19 cellular contexts compared by ENCODE assay signal in genomic region chr15:32642667-32643425, GRCh38. TPM values are rescaled to one million over a fixed set of nuclear protein-coding genes. Genes with fewer than 3 reads are reported as not detected.
DNase-seq lines count a peak whose midpoint lies in the region; ATAC-seq, FAIRE-seq and TF ChIP-seq lines count a peak whose summit lies in the region.
"Had no signal": no experiment of that assay in that cellular context is flagged by ENCODE, and none has a peak within 500 bp of the region (broad histone marks: within the 10 kb centered on the region; RNA-seq: fewer than 3 reads in every experiment).

No MANE protein-coding gene starts in this region.

- FAIRE-seq in endothelial cell of umbilical vein (lab: Jason Lieb, UNC): no peak

- peak overlapping the region; percentile 2 for H2AFZ ChIP-seq in endothelial cell of umbilical vein (ENCODE audit: low read depth, low read length)

- H3K9me3 Mint-ChIP-seq in progenitor cell of endocrine pancreas (ENCODE audit: low read depth): no peaks in the 10 kb centered on the region
- H3K9me3 Mint-ChIP-seq in activated T-cell treated with anti-CD3 and anti-CD28 coated beads, Interleukin-2, amount 50 U/mL, for 72 hours: no peaks in the 10 kb centered on the region
- no peaks in the 10 kb centered on the region for H3K9me3 Mint-ChIP-seq in naive thymus-derived CD8-positive, alpha-beta T cell
- H3K9me3 Mint-ChIP-seq: activated CD4-positive, alpha-beta memory T cell treated with anti-CD3 and anti-CD28 coated beads for 36 hours; activated T-helper 17 cell treated with anti-CD3 and anti-CD28 coated beads, Interleukin-2, amount 50 U/mL, for 72 hours; central memory CD8-positive, alpha-beta T cell; naive B cell had no signal

- H3K36me3 ChIP-seq in endothelial cell of umbilical vein (ENCODE audit: control insufficient read depth in 2 of 2, extremely low read depth in 1 of 2, insufficient read depth in 2 of 2, low read length in 2 of 2): peaks cover 0 to 3% of the 10 kb centered on the region in 2 experiments
- H3K36me3 ChIP-seq: upper lobe of left lung had no signal

- dilution Hi-C loops in endothelial cell of umbilical vein (cut with MboI; ENCODE audit: extremely low pct_ligation_motif_present, low sequenced_read_pairs): no loop called here

- H3K9me1 ChIP-seq in endothelial cell of umbilical vein (replicated peaks; ENCODE audit: control insufficient read depth, extremely low read depth, insufficient read depth, low read length): no peaks in the 10 kb centered on the region

- intact Hi-C loops in endothelial cell of umbilical vein (cut with micrococcal nuclease): loop anchor here (1.0 kb wide), 1 partner anchor 9 kb away; no protein-coding TSS in a partner anchor

- peaks cover 12% of the 10 kb centered on the region for H3K4me1 Mint-ChIP-seq in progenitor cell of endocrine pancreas (ENCODE audit: low read depth)
- H3K4me1 Mint-ChIP-seq in activated T-cell treated with anti-CD3 and anti-CD28 coated beads, Interleukin-2, amount 50 U/mL, for 72 hours (ENCODE audit: low read depth): peaks cover 9% of the 10 kb centered on the region
- peaks cover 0 to 2% (median 0%) of the 10 kb centered on the region in 4 donors for H3K4me1 Mint-ChIP-seq in naive thymus-derived CD8-positive, alpha-beta T cell
- H3K4me1 Mint-ChIP-seq: activated T-helper 17 cell treated with anti-CD3 and anti-CD28 coated beads, Interleukin-2, amount 50 U/mL, for 72 hours; central memory CD8-positive, alpha-beta T cell; naive B cell had no signal

- no peak overlapping the region for H3K27ac ChIP-seq in endothelial cell of umbilical vein (ENCODE audit: insufficient read depth, low read depth, low read length)
- H3K27ac ChIP-seq: HL-60, upper lobe of left lung had no signal

- peak overlapping the region; percentile 33 for H3K4me3 Mint-ChIP-seq in progenitor cell of endocrine pancreas (ENCODE audit: low read depth)
- no peak overlapping the region for H3K4me3 Mint-ChIP-seq in activated T-cell treated with anti-CD3 and anti-CD28 coated beads, Interleukin-2, amount 50 U/mL, for 72 hours
- H3K4me3 Mint-ChIP-seq in naive thymus-derived CD8-positive, alpha-beta T cell: no peak overlapping the region
- H3K4me3 Mint-ChIP-seq: activated CD4-positive, alpha-beta memory T cell treated with anti-CD3 and anti-CD28 coated beads for 36 hours; activated T-helper 17 cell treated with anti-CD3 and anti-CD28 coated beads, Interleukin-2, amount 50 U/mL, for 72 hours; central memory CD8-positive, alpha-beta T cell; naive B cell had no signal

- H3K4me2 ChIP-seq in endothelial cell of umbilical vein (ENCODE audit: insufficient read depth, low read length): no peak overlapping the region

- peaks cover under 1% of the 10 kb centered on the region for H3K79me2 ChIP-seq in endothelial cell of umbilical vein (ENCODE audit: control insufficient read depth, insufficient read depth, low read length)

- peak; percentile 39 for DNase-seq in NCI-H2171 treated with DMSO at 0.1 percent for 48 hours (lab: John Stamatoyannopoulos, UW)
- no peak for DNase-seq in NCI-H2171 (lab: John Stamatoyannopoulos, UW)
- peak; percentile 36 for DNase-seq in NCI-H2227 treated with DMSO at 0.1 percent for 48 hours (lab: John Stamatoyannopoulos, UW)
- DNase-seq in endothelial cell of umbilical vein (ENCODE audit: low read depth, low spot score): no peak
- DNase-seq in progenitor cell of endocrine pancreas (ENCODE audit: low spot score, unreplicated experiment): no peak
- DNase-seq in activated T-cell treated with anti-CD3 and anti-CD28 coated beads, Interleukin-2, amount 50 U/mL, for 72 hours: no peak
- no peak for DNase-seq in naive thymus-derived CD8-positive, alpha-beta T cell
- DNase-seq: activated CD4-positive, alpha-beta memory T cell treated with anti-CD3 and anti-CD28 coated beads for 36 hours; KG1; left ventricle myocardium superior; naive B cell; NCI-H1105; NCI-H524; stimulated activated naive CD4-positive, alpha-beta T cell treated with Interleukin-2 at 50 U/mL for 16 hours; upper lobe of left lung had no signal

- CTCF ChIA-PET in endothelial cell of umbilical vein (lab: Charles Lee): interaction anchor here (1.2 to 1.6 kb wide), 2 partner anchors 8 to 14 kb away, joined by 4 to 5 read pairs; no protein-coding TSS in a partner anchor

- peaks cover 9% of the 10 kb centered on the region for H3K27me3 Mint-ChIP-seq in progenitor cell of endocrine pancreas
- peaks cover 5% of the 10 kb centered on the region for H3K27me3 Mint-ChIP-seq in activated T-cell treated with anti-CD3 and anti-CD28 coated beads, Interleukin-2, amount 50 U/mL, for 72 hours (ENCODE audit: low read depth)
- H3K27me3 Mint-ChIP-seq in naive thymus-derived CD8-positive, alpha-beta T cell: peaks cover 4 to 14% (median 6%) of the 10 kb centered on the region in 5 donors
- H3K27me3 Mint-ChIP-seq: activated CD4-positive, alpha-beta memory T cell treated with anti-CD3 and anti-CD28 coated beads for 36 hours; activated T-helper 17 cell treated with anti-CD3 and anti-CD28 coated beads, Interleukin-2, amount 50 U/mL, for 72 hours; central memory CD8-positive, alpha-beta T cell had no signal

- POLR2A ChIA-PET in endothelial cell of umbilical vein (lab: Charles Lee): no interaction called here
- POLR2A ChIA-PET in naive thymus-derived CD8-positive, alpha-beta T cell (lab: Charles Lee): no interaction called here

- no peak for TF ChIP-seq CTCF in endothelial cell of umbilical vein (IDR thresholded peaks at IDR 0.05; ENCODE audit: extremely low read depth in 1 of 2, insufficient read depth in 1 of 2, low read depth in 1 of 2, low read length in 2 of 2)
- TF ChIP-seq CTCF in progenitor cell of endocrine pancreas (IDR thresholded peaks at IDR 0.05; ENCODE audit: unreplicated experiment): no peak

- no peak for ATAC-seq in HG03565 (IDR thresholded peaks at IDR 0.05; ENCODE audit: unreplicated experiment)
- ATAC-seq in activated T-cell treated with anti-CD3 and anti-CD28 coated beads, Interleukin-2, amount 50 U/mL, for 72 hours (replicated peaks in 1 of 2): no peak
- ATAC-seq in naive thymus-derived CD8-positive, alpha-beta T cell: no peak
- ATAC-seq: activated T-helper 17 cell treated with anti-CD3 and anti-CD28 coated beads, Interleukin-2, amount 50 U/mL, for 72 hours; left ventricle myocardium superior had no signal

- H3K4me3 ChIP-seq in endothelial cell of umbilical vein (replicated peaks in 1 of 3; ENCODE audit: insufficient read depth in 1 of 3, low read depth in 1 of 3, low read length in 3 of 3): no peak overlapping the region
- H3K4me3 ChIP-seq: upper lobe of left lung had no signal

- no peaks in the 10 kb centered on the region for H3K9me3 ChIP-seq in endothelial cell of umbilical vein (replicated peaks; ENCODE audit: control insufficient read depth, insufficient read depth, low read length)
- H3K9me3 ChIP-seq: upper lobe of left lung had no signal

- H3K27ac Mint-ChIP-seq in progenitor cell of endocrine pancreas: no peak overlapping the region
- H3K27ac Mint-ChIP-seq in activated T-cell treated with anti-CD3 and anti-CD28 coated beads, Interleukin-2, amount 50 U/mL, for 72 hours: no peak overlapping the region
- H3K27ac Mint-ChIP-seq in naive thymus-derived CD8-positive, alpha-beta T cell: no peak overlapping the region
- H3K27ac Mint-ChIP-seq: activated CD4-positive, alpha-beta memory T cell treated with anti-CD3 and anti-CD28 coated beads for 36 hours; activated T-helper 17 cell treated with anti-CD3 and anti-CD28 coated beads, Interleukin-2, amount 50 U/mL, for 72 hours; naive B cell had no signal

- TF ChIP-seq POLR2A in endothelial cell of umbilical vein (IDR thresholded peaks at IDR 0.05; ENCODE audit: low read depth, low read length): no peak

- no peaks in the 10 kb centered on the region for H3K36me3 Mint-ChIP-seq in progenitor cell of endocrine pancreas (ENCODE audit: insufficient read depth)
- peaks cover 2 to 12% of the 10 kb centered on the region in 2 donors for H3K36me3 Mint-ChIP-seq in activated T-cell treated with anti-CD3 and anti-CD28 coated beads, Interleukin-2, amount 50 U/mL, for 72 hours (ENCODE audit: insufficient read depth in 2 of 2)
- no peaks in the 10 kb centered on the region for H3K36me3 Mint-ChIP-seq in naive thymus-derived CD8-positive, alpha-beta T cell
- H3K36me3 Mint-ChIP-seq: naive B cell had no signal

- peaks cover 8% of the 10 kb centered on the region for H3K4me1 ChIP-seq in endothelial cell of umbilical vein (ENCODE audit: control insufficient read depth, extremely low read depth, insufficient read depth, low read length)

- BruUV-seq in endothelial cell of umbilical vein (replicated peaks; lab: Mats Ljungman, UMichigan): no TSS peak

- no peaks in the 10 kb centered on the region for H4K20me1 ChIP-seq in endothelial cell of umbilical vein (replicated peaks; ENCODE audit: control insufficient read depth, extremely low read depth, insufficient read depth, low read length)

- no peaks in the 10 kb centered on the region for H3K27me3 ChIP-seq in endothelial cell of umbilical vein (ENCODE audit: control insufficient read depth in 2 of 2, insufficient read depth in 2 of 2, low read length in 2 of 2)
- H3K27me3 ChIP-seq: upper lobe of left lung had no signal

- no peak overlapping the region for H3K9ac ChIP-seq in endothelial cell of umbilical vein (replicated peaks; ENCODE audit: extremely low read depth, insufficient read depth, low read length)

RNA-seq across cellular contexts. Expression of gene SCG5, which starts 1.3 kb away (rescaled TPM):
- total RNA-seq in endothelial cell of umbilical vein: 2.1 and 3.3 TPM in 2 replicates
- 3.4 and 3.9 TPM in 2 replicates for polyA plus RNA-seq in endothelial cell of umbilical vein
- polyA plus RNA-seq in endothelial cell of umbilical vein (2011; cell fraction: cytosol; rRNA removed): 2.6 and 4.9 TPM in 2 replicates
- polyA plus RNA-seq in endothelial cell of umbilical vein (2011; cell fraction: nucleus; rRNA removed): 2.6 and 3.1 TPM in 2 replicates
- 2.4 and 6.3 TPM in 2 replicates for polyA plus RNA-seq in endothelial cell of umbilical vein (2012)
- polyA minus RNA-seq in endothelial cell of umbilical vein: 1.5 and 3.7 TPM in 2 replicates
- not detected for polyA minus RNA-seq in endothelial cell of umbilical vein (2011; cell fraction: cytosol; rRNA and poly(A)+ RNA removed)
- polyA minus RNA-seq in endothelial cell of umbilical vein (2011; cell fraction: nucleus; rRNA and poly(A)+ RNA removed): 1.6 and 1.9 TPM in 2 replicates
- total RNA-seq in progenitor cell of endocrine pancreas: 18.2 and 19.4 TPM in 2 replicates
- 1 to 10 TPM; 3.5 to 4.7 TPM for total RNA-seq in activated T-cell treated with anti-CD3 and anti-CD28 coated beads, Interleukin-2, amount 50 U/mL, for 72 hours
- total RNA-seq in naive thymus-derived CD8-positive, alpha-beta T cell: not detected
- polyA plus RNA-seq in naive thymus-derived CD8-positive, alpha-beta T cell: not detected
- total RNA-seq: left ventricle myocardium superior had no signal

RNA-seq across cellular contexts. Expression of gene ARHGAP11A, which starts 27.5 kb away (rescaled TPM):
- total RNA-seq in endothelial cell of umbilical vein (82.3 and 94.1 TPM in 2 replicates), progenitor cell of endocrine pancreas (28.0 and 30.1 TPM in 2 replicates)
- polyA plus RNA-seq in endothelial cell of umbilical vein: 4.6 and 6.6 TPM in 2 replicates
- 9.5 and 10.9 TPM in 2 replicates for polyA plus RNA-seq in endothelial cell of umbilical vein (2011; cell fraction: cytosol; rRNA removed)
- polyA plus RNA-seq in endothelial cell of umbilical vein (2011; cell fraction: nucleus; rRNA removed): 12.2 and 16.9 TPM in 2 replicates
- polyA plus RNA-seq in endothelial cell of umbilical vein (2012): 19.7 and 44.0 TPM in 2 replicates
- 8.2 and 10.1 TPM in 2 replicates for polyA minus RNA-seq in endothelial cell of umbilical vein
- polyA minus RNA-seq in endothelial cell of umbilical vein (2011; cell fraction: cytosol; rRNA and poly(A)+ RNA removed): 22.2 TPM
- 8.2 and 15.2 TPM in 2 replicates for polyA minus RNA-seq in endothelial cell of umbilical vein (2011; cell fraction: nucleus; rRNA and poly(A)+ RNA removed)
- total RNA-seq in activated T-cell treated with anti-CD3 and anti-CD28 coated beads, Interleukin-2, amount 50 U/mL, for 72 hours: 100 to 1,000 TPM; 108 to 132 TPM
- total RNA-seq in naive thymus-derived CD8-positive, alpha-beta T cell: 1 to 10 TPM; 2.7 to 5.4 TPM
- polyA plus RNA-seq in naive thymus-derived CD8-positive, alpha-beta T cell: 1 to 10 TPM in 2 of 3 donors, under 1 TPM in 1; 0.90 to 2.5 (median 2.0) TPM

RNA-seq across cellular contexts. Expression of gene GOLGA8N, which starts 49.6 kb away (rescaled TPM):
- total RNA-seq in endothelial cell of umbilical vein (4.5 and 4.8 TPM in 2 replicates), progenitor cell of endocrine pancreas (0.69 and 1.1 TPM in 2 replicates)
- 1.2 and 1.6 TPM in 2 replicates for polyA plus RNA-seq in endothelial cell of umbilical vein
- 0.45 and 0.54 TPM in 2 replicates for polyA plus RNA-seq in endothelial cell of umbilical vein (2011; cell fraction: cytosol; rRNA removed)
- 14.1 and 15.9 TPM in 2 replicates for polyA plus RNA-seq in endothelial cell of umbilical vein (2011; cell fraction: nucleus; rRNA removed)
- 2.8 and 3.0 TPM in 2 replicates for polyA plus RNA-seq in endothelial cell of umbilical vein (2012)
- polyA minus RNA-seq in endothelial cell of umbilical vein: 6.4 and 10.9 TPM in 2 replicates
- 0.31 TPM for polyA minus RNA-seq in endothelial cell of umbilical vein (2011; cell fraction: cytosol; rRNA and poly(A)+ RNA removed)
- 8.6 and 8.9 TPM in 2 replicates for polyA minus RNA-seq in endothelial cell of umbilical vein (2011; cell fraction: nucleus; rRNA and poly(A)+ RNA removed)
- total RNA-seq in activated T-cell treated with anti-CD3 and anti-CD28 coated beads, Interleukin-2, amount 50 U/mL, for 72 hours: 1 to 10 TPM; 4.4 to 6.5 TPM
- 10 to 100 TPM; 12.3 to 14.4 TPM for total RNA-seq in naive thymus-derived CD8-positive, alpha-beta T cell
- polyA plus RNA-seq in naive thymus-derived CD8-positive, alpha-beta T cell: under 1 TPM in 2 of 3 donors, not detected in 1; 0.17 to 0.74 TPM

Comparison
In these comparisons a context has a peak if more than half of its experiments do, and no peak if none do; other contexts are left out.
1. DNase-seq: peak in NCI-H2171 treated with DMSO at 0.1 percent for 48 hours (single experiment) and NCI-H2227 treated with DMSO at 0.1 percent for 48 hours (single experiment); none in NCI-H2171 (single experiment), endothelial cell of umbilical vein (single experiment), progenitor cell of endocrine pancreas (single experiment), activated T-cell treated with anti-CD3 and anti-CD28 coated beads, Interleukin-2, amount 50 U/mL, for 72 hours (0 of 2) and naive thymus-derived CD8-positive, alpha-beta T cell (0 of 10).